17 cellular contexts compared by ENCODE assay signal in genomic region chr22:49406879-49407587, GRCh38.
DNase-seq lines count a peak whose midpoint lies in the region; ATAC-seq, FAIRE-seq and TF ChIP-seq lines count a peak whose summit lies in the region.
"Had no signal": no experiment of that assay in that cellular context is flagged by ENCODE, and none has a peak within 500 bp of the region (broad histone marks: within the 10 kb centered on the region; RNA-seq: fewer than 3 reads in every experiment).

No MANE protein-coding gene starts in this region.

- H3K36me3 ChIP-seq in neuronal stem cell (replicated peaks in 1 of 2; ENCODE audit: control insufficient read depth in 2 of 2, insufficient read depth in 2 of 2, low read length in 2 of 2) = no peaks in the 10 kb centered on the region
- H3K36me3 ChIP-seq in vagina = no peaks in the 10 kb centered on the region
- H3K36me3 ChIP-seq: SJCRH30 had no signal

- no peak overlapping the region for H2BK15ac ChIP-seq in neuronal stem cell (ENCODE audit: low read length)

- DNase-seq in activated CD8-positive, alpha-beta memory T cell treated with anti-CD3 and anti-CD28 coated beads for 24 hours = peak; percentile 46
- no peak for DNase-seq in activated CD8-positive, alpha-beta memory T cell treated with anti-CD3 and anti-CD28 coated beads, Interleukin-2, amount 50 U/mL, for 4 hours
- DNase-seq in ecto neural progenitor cell (ENCODE audit: low spot score) (peak; percentile 28), neuronal stem cell (ENCODE audit: low spot score) (no peak), vagina (ENCODE audit: extremely low spot score in 2 of 2) (peak; percentile 60 to 93), GM19239 (ENCODE audit: insufficient read length, low spot score) (no peak), NCI-H510A (lab: John Stamatoyannopoulos, UW) (no peak)
- no peak for DNase-seq in stimulated activated naive CD8-positive, alpha-beta T cell treated with anti-CD3 and anti-CD28 coated beads, Interleukin-15, Interleukin-2, amounts not matched to agents 100 U/mL and 50 U/mL, for 24 hours
- DNase-seq: DMS153, GDM1, NCI-H1092 treated with DMSO at 0.1 percent for 48 hours, NCI-H146, NCI-H2081, NCI-H446 treated with DMSO at 0.1 percent for 48 hours, SJCRH30 had no signal

- WGBS in neuronal stem cell (ENCODE audit: extremely low coverage in 2 of 2, insufficient read length in 2 of 2, insufficient replicate concordance in 1 of 2), 2 donors = no CpG with 5 or more reads among the region's 19 CpGs

- no peak overlapping the region for H3K4me3 ChIP-seq in neuronal stem cell (ENCODE audit: low read length in 2 of 2)
- no peak overlapping the region for H3K4me3 ChIP-seq in vagina
- H3K4me3 ChIP-seq: SJCRH30 had no signal

- peaks cover 0 to 2% of the 10 kb centered on the region in 2 donors for H3K9me3 ChIP-seq in neuronal stem cell (replicated peaks in 1 of 2; ENCODE audit: control insufficient read depth in 2 of 2, insufficient read depth in 1 of 2, low read depth in 1 of 2, low read length in 2 of 2)
- H3K9me3 ChIP-seq in vagina = no peaks in the 10 kb centered on the region
- H3K9me3 ChIP-seq: SJCRH30 had no signal

- H3K4me1 ChIP-seq in neuronal stem cell (ENCODE audit: control insufficient read depth in 2 of 2, insufficient read depth in 1 of 2, low read depth in 1 of 2, low read length in 2 of 2) (no peaks in the 10 kb centered on the region), vagina (no peaks in the 10 kb centered on the region)
- H3K4me1 ChIP-seq: SJCRH30 had no signal

- no peak overlapping the region for H3K4me2 ChIP-seq in neuronal stem cell (ENCODE audit: insufficient read depth, low read length, poor library complexity, severe bottlenecking)

- intact Hi-C loops in vagina (cut with DNase I) = no loop called here

- no peak overlapping the region for H3K23ac ChIP-seq in neuronal stem cell (ENCODE audit: low read depth, low read length, poor library complexity)

- H4K8ac ChIP-seq in neuronal stem cell (ENCODE audit: low read depth, low read length) = no peak overlapping the region

- no peak for ATAC-seq in stimulated activated naive CD8-positive, alpha-beta T cell treated with anti-CD3 and anti-CD28 coated beads, Interleukin-15, Interleukin-2, amounts not matched to agents 100 U/mL and 50 U/mL, for 24 hours
- ATAC-seq: Panc1 had no signal

- peak overlapping the region; percentile 38 for H3K14ac ChIP-seq in neuronal stem cell (ENCODE audit: low read length)

- H4K91ac ChIP-seq in neuronal stem cell (ENCODE audit: low read depth, low read length, poor library complexity) = no peak overlapping the region

- peak overlapping the region; percentile 58 for H2BK12ac ChIP-seq in neuronal stem cell (ENCODE audit: low read length)

- H3K27ac ChIP-seq in neuronal stem cell (replicated peaks; ENCODE audit: low read length) = no peak overlapping the region
- no peak overlapping the region for H3K27ac ChIP-seq in vagina
- H3K27ac ChIP-seq: 22Rv1, SJCRH30 had no signal

- H2AK5ac ChIP-seq in neuronal stem cell (ENCODE audit: low read depth, low read length) = peak overlapping the region; percentile 90

- H3K79me1 ChIP-seq in neuronal stem cell (ENCODE audit: low read depth, low read length) = peaks cover 3% of the 10 kb centered on the region

- H3K4ac ChIP-seq in neuronal stem cell (ENCODE audit: low read length) = no peak overlapping the region

- H3K18ac ChIP-seq in neuronal stem cell (ENCODE audit: low read length) = peak overlapping the region; percentile 76

- no peak overlapping the region for H2BK120ac ChIP-seq in neuronal stem cell (ENCODE audit: low read depth, low read length)

- TF ChIP-seq CTCF in vagina (IDR thresholded peaks at IDR 0.05) = no peak

- FAIRE-seq in GM19239 (lab: Jason Lieb, UNC) = no peak

- no peak overlapping the region for H3K9ac ChIP-seq in neuronal stem cell (ENCODE audit: low read depth, low read length, poor library complexity)

- TF ChIP-seq POLR2A in vagina (IDR thresholded peaks at IDR 0.05) = no peak

- H3K27me3 ChIP-seq in neuronal stem cell (ENCODE audit: control insufficient read depth in 3 of 3, insufficient read depth in 3 of 3, low read depth in 1 of 3, low read length in 3 of 3) (peaks cover 0 to 11% (median 0%) of the 10 kb centered on the region in 3 experiments), vagina (no peaks in the 10 kb centered on the region)

- no peak overlapping the region for H2AFZ ChIP-seq in neuronal stem cell (ENCODE audit: low read length)

- no peak overlapping the region for H2BK5ac ChIP-seq in neuronal stem cell (ENCODE audit: low read length)

Comparison
In these comparisons a context has a peak if more than half of its experiments do, and no peak if none do; other contexts are left out.
1. DNase-seq: peak in activated CD8-positive, alpha-beta memory T cell treated with anti-CD3 and anti-CD28 coated beads for 24 hours (single experiment), ecto neural progenitor cell (single experiment) and vagina (2 of 2); none in activated CD8-positive, alpha-beta memory T cell treated with anti-CD3 and anti-CD28 coated beads, Interleukin-2, amount 50 U/mL, for 4 hours (single experiment), neuronal stem cell (single experiment), GM19239 (single experiment), NCI-H510A (single experiment) and stimulated activated naive CD8-positive, alpha-beta T cell treated with anti-CD3 and anti-CD28 coated beads, Interleukin-15, Interleukin-2, amounts not matched to agents 100 U/mL and 50 U/mL, for 24 hours (single experiment).